ENCODE assay signal across 25 cellular contexts in genomic region chr3:55547086-55547666, GRCh38.
DNase-seq lines count a peak whose midpoint lies in the region; ATAC-seq and TF ChIP-seq lines count a peak whose summit lies in the region.
"Had no signal": no experiment of that assay in that cellular context is flagged by ENCODE, and none has a peak within 500 bp of the region (broad histone marks: within the 10 kb centered on the region; RNA-seq: fewer than 3 reads in every experiment).

No MANE protein-coding gene starts in this region.

- no TSS peak for BruUV-seq in A673 (replicated peaks; lab: Mats Ljungman, UMichigan)

- no peaks in the 10 kb centered on the region for H3K27me3 ChIP-seq in A673 (replicated peaks; ENCODE audit: insufficient read depth, low read depth, low read length, poor library complexity)
- no peaks in the 10 kb centered on the region for H3K27me3 ChIP-seq in effector memory CD4-positive, alpha-beta T cell (replicated peaks; ENCODE audit: control insufficient read depth, insufficient read depth, low read length, poor library complexity, severe bottlenecking)
- H3K27me3 ChIP-seq: BLaER1 treated with 17β-estradiol and CSF1 and Interleukin-3, amounts not matched to agents 10 nM and 100 nM; SJCRH30 had no signal

- H3K4me1 Mint-ChIP-seq in WTC11 (peaks cover 22% of the 10 kb centered on the region), nephron progenitor cell (peaks cover 74% of the 10 kb centered on the region)
- H3K4me1 Mint-ChIP-seq: CD4-positive, alpha-beta memory T cell had no signal

- H3K27ac Mint-ChIP-seq in WTC11 (peak overlapping the region; percentile 14; the same call in 1 of the 2 replicates), nephron progenitor cell (peak overlapping the region; percentile 58)
- H3K27ac Mint-ChIP-seq: CD4-positive, alpha-beta memory T cell; IgD-negative memory B cell had no signal

- TF ChIP-seq CTCF in A673 (conservative IDR thresholded peaks at IDR 0.05; ENCODE audit: low read depth, low read length) (no peak), WTC11 (IDR thresholded peaks at IDR 0.05) (no peak), nephron progenitor cell (IDR thresholded peaks at IDR 0.05) (no peak)

- intact Hi-C loops in A673 (cut with micrococcal nuclease; ENCODE audit: unreplicated experiment): loop anchor here (2.0 to 5.0 kb wide), 2 partner anchors 60 to 172 kb away; partner anchors contain the start of gene WNT5A

- H3K9me3 Mint-ChIP-seq in WTC11 (peaks cover 15% of the 10 kb centered on the region), nephron progenitor cell (peaks cover 10% of the 10 kb centered on the region)

- H3K36me3 Mint-ChIP-seq in WTC11 (peaks cover 6% of the 10 kb centered on the region; the same call in 1 of the 2 replicates), nephron progenitor cell (ENCODE audit: low read depth) (peaks cover 11% of the 10 kb centered on the region)
- H3K36me3 Mint-ChIP-seq: CD4-positive, alpha-beta memory T cell had no signal

- peak overlapping the region; percentile 23 for H3K4me3 ChIP-seq in A673 (ENCODE audit: low read depth, low read length, poor library complexity, severe bottlenecking)
- no peak overlapping the region for H3K4me3 ChIP-seq in effector memory CD4-positive, alpha-beta T cell (ENCODE audit: insufficient read depth, low read depth, low read length, poor library complexity, severe bottlenecking)
- H3K4me3 ChIP-seq: BLaER1 treated with 17β-estradiol and CSF1 and Interleukin-3, amounts not matched to agents 10 nM and 100 nM; GM12878; SJCRH30 had no signal

- DNase-seq in A673 (ENCODE audit: low spot score) (peak; percentile 88), NCI-H2081 treated with DMSO at 0.1 percent for 48 hours (lab: John Stamatoyannopoulos, UW) (peak; percentile 13), WTC11 (ENCODE audit: low spot score) (no peak), nephron progenitor cell (no peak)
- DNase-seq in effector memory CD4-positive, alpha-beta T cell: no peak
- DNase-seq in stimulated activated CD4-positive, alpha-beta T cell treated with anti-CD3 and anti-CD28 coated beads, Interleukin-4, amount 100 ng/mL, for 24 hours: no peak
- no peak for DNase-seq in activated CD4-positive, alpha-beta T cell treated with anti-CD3 and anti-CD28 coated beads, Interleukin-2, amount 50 U/mL, for 4 hours
- DNase-seq: Caco-2; CD4-positive, alpha-beta memory T cell; DND-41; GOT3; NCI-H1417; NCI-H1930; NCI-H226; NCI-H526 treated with DMSO at 0.1 percent for 48 hours; NK-92 treated with Interleukin-12 subunit alpha and Interleukin-12 subunit beta, amount 100 ng/mL, for 24 hours; SJCRH30; T-helper 1 cell had no signal

- ATAC-seq in WTC11 (peak; percentile 20; the same call in 1 of the 2 replicates), GM21528 (IDR thresholded peaks at IDR 0.05; ENCODE audit: low FRiP score, unreplicated experiment) (no peak)
- ATAC-seq: GM12878, HCT116, Panc1 had no signal

- POLR2A ChIA-PET in A673 (lab: Charles Lee; ENCODE audit: low non-redundant PET) (no interaction called here), WTC11 (lab: Charles Lee) (no interaction called here)

- peaks cover 26% of the 10 kb centered on the region for H3K4me1 ChIP-seq in A673 (ENCODE audit: insufficient read depth, low read length, poor library complexity, severe bottlenecking)
- H3K4me1 ChIP-seq in effector memory CD4-positive, alpha-beta T cell (ENCODE audit: control insufficient read depth, insufficient read depth, low read length, poor library complexity, severe bottlenecking): no peaks in the 10 kb centered on the region
- H3K4me1 ChIP-seq: BLaER1 treated with 17β-estradiol and CSF1 and Interleukin-3, amounts not matched to agents 10 nM and 100 nM; Caco-2; SJCRH30 had no signal

- CTCF ChIA-PET in A673 (lab: Charles Lee) (no interaction called here), WTC11 (lab: Charles Lee) (no interaction called here)

- H3K36me3 ChIP-seq in A673 (ENCODE audit: insufficient read depth, low read length, poor library complexity, severe bottlenecking): no peaks in the 10 kb centered on the region
- H3K36me3 ChIP-seq in effector memory CD4-positive, alpha-beta T cell (ENCODE audit: control insufficient read depth, insufficient read depth, low read length): no peaks in the 10 kb centered on the region
- H3K36me3 ChIP-seq: BLaER1 treated with 17β-estradiol and CSF1 and Interleukin-3, amounts not matched to agents 10 nM and 100 nM; SJCRH30 had no signal

- peak overlapping the region; percentile 59 for H3K27ac ChIP-seq in A673 (ENCODE audit: low read depth, low read length, poor library complexity, severe bottlenecking)
- no peak overlapping the region for H3K27ac ChIP-seq in effector memory CD4-positive, alpha-beta T cell (ENCODE audit: insufficient read depth, low read length, poor library complexity, severe bottlenecking)
- H3K27ac ChIP-seq: 22Rv1; BLaER1 treated with 17β-estradiol and CSF1 and Interleukin-3, amounts not matched to agents 10 nM and 100 nM; SJCRH30 had no signal

- H3K4me3 Mint-ChIP-seq in WTC11 (no peak overlapping the region), nephron progenitor cell (peak overlapping the region; percentile 29)
- H3K4me3 Mint-ChIP-seq: CD4-positive, alpha-beta memory T cell had no signal

- no peaks in the 10 kb centered on the region for H3K27me3 Mint-ChIP-seq in WTC11 (ENCODE audit: low read depth)
- H3K27me3 Mint-ChIP-seq in nephron progenitor cell (ENCODE audit: low read depth, poor library complexity): peaks cover 3% of the 10 kb centered on the region
- H3K27me3 Mint-ChIP-seq: CD4-positive, alpha-beta memory T cell; IgD-negative memory B cell had no signal

- H3K9me3 ChIP-seq in A673 (ENCODE audit: low read depth, low read length, poor library complexity, severe bottlenecking): no peaks in the 10 kb centered on the region
- no peaks in the 10 kb centered on the region for H3K9me3 ChIP-seq in effector memory CD4-positive, alpha-beta T cell (ENCODE audit: control insufficient read depth, low read length)
- H3K9me3 ChIP-seq: Caco-2, SJCRH30 had no signal

TF ChIP-seq in WTC11, 78 proteins besides CTCF, POLR2A, EP300 and RAD21:
- TF ChIP-seq ERG (CRISPR knock-in tag; IDR thresholded peaks at IDR 0.05) (no peak), SMAD3 (CRISPR knock-in tag; IDR thresholded peaks at IDR 0.05; ENCODE audit: borderline replicate concordance) (no peak), ZNF512 (CRISPR knock-in tag; IDR thresholded peaks at IDR 0.05; ENCODE audit: borderline replicate concordance) (no peak), PRRX2 (CRISPR knock-in tag; IDR thresholded peaks at IDR 0.05) (no peak), ZBTB43 (CRISPR knock-in tag; IDR thresholded peaks at IDR 0.05) (no peak), ELF4 (CRISPR knock-in tag; IDR thresholded peaks at IDR 0.05; ENCODE audit: low read depth) (no peak), E2F5 (CRISPR knock-in tag; IDR thresholded peaks at IDR 0.05) (no peak)

Comparison
In these comparisons a context has a peak if more than half of its experiments do, and no peak if none do; other contexts are left out.
1. DNase-seq: peak in A673 (single experiment) and NCI-H2081 treated with DMSO at 0.1 percent for 48 hours (single experiment); none in WTC11 (single experiment), nephron progenitor cell (single experiment), effector memory CD4-positive, alpha-beta T cell (0 of 3), stimulated activated CD4-positive, alpha-beta T cell treated with anti-CD3 and anti-CD28 coated beads, Interleukin-4, amount 100 ng/mL, for 24 hours (single experiment) and activated CD4-positive, alpha-beta T cell treated with anti-CD3 and anti-CD28 coated beads, Interleukin-2, amount 50 U/mL, for 4 hours (0 of 2).